ENCODE assay signal across 25 cellular contexts in genomic region chr14:78950654-78951053, GRCh38.
DNase-seq lines count a peak whose midpoint lies in the region; ATAC-seq, FAIRE-seq and TF ChIP-seq lines count a peak whose summit lies in the region.
"Had no signal": no experiment of that assay in that cellular context is flagged by ENCODE, and none has a peak within 500 bp of the region (broad histone marks: within the 10 kb centered on the region; RNA-seq: fewer than 3 reads in every experiment).

No MANE protein-coding gene starts in this region.

- no peaks in the 10 kb centered on the region for H3K9me3 Mint-ChIP-seq in MCF 10A (ENCODE audit: unreplicated experiment)
- H3K9me3 Mint-ChIP-seq: activated T-helper 2 cell treated with anti-CD3 and anti-CD28 coated beads, Interferon-gamma antibody, Interleukin-2, Interleukin-4, amounts not matched to agents 10 μg/mL and 5 μg/mL and 100 μg/mL, durations not matched to agents 14 hours and 24 hours and 36 hours; CD8-positive, alpha-beta T cell; dendritic cell treated with granulocyte-macrophage colony-stimulating factor and Interleukin-4, amounts not matched to agents 40 ng/mL and 50 ng/mL, for 4 days; naive thymus-derived CD8-positive, alpha-beta T cell; stimulated activated naive B cell treated with anti-CD40 and anti-IgM and Interleukin-4, amounts not matched to agents 10 μg/mL and 1 μg/mL and 100 μg/mL, for 72 hours; type B pancreatic cell had no signal

- H3K27me3 ChIP-seq in mammary epithelial cell (ENCODE audit: insufficient read depth, low read length) (peaks cover 3% of the 10 kb centered on the region), keratinocyte (ENCODE audit: control insufficient read depth, extremely low read depth, insufficient read depth, low read length) (no peaks in the 10 kb centered on the region)
- H3K27me3 ChIP-seq: esophagus muscularis mucosa had no signal

- no peaks in the 10 kb centered on the region for H3K79me2 ChIP-seq in mammary epithelial cell (ENCODE audit: insufficient read depth, low read length)
- H3K79me2 ChIP-seq in keratinocyte (ENCODE audit: control insufficient read depth, insufficient read depth, low read length) = no peaks in the 10 kb centered on the region

- H3K27ac Mint-ChIP-seq in MCF 10A (ENCODE audit: low read depth, unreplicated experiment) = no peak overlapping the region
- H3K27ac Mint-ChIP-seq: activated T-helper 2 cell treated with anti-CD3 and anti-CD28 coated beads, Interferon-gamma antibody, Interleukin-2, Interleukin-4, amounts not matched to agents 10 μg/mL and 5 μg/mL and 100 μg/mL, durations not matched to agents 14 hours and 24 hours and 36 hours; CD8-positive, alpha-beta T cell; dendritic cell treated with granulocyte-macrophage colony-stimulating factor and Interleukin-4, amounts not matched to agents 40 ng/mL and 50 ng/mL, for 4 days; naive thymus-derived CD8-positive, alpha-beta T cell; stimulated activated naive B cell treated with anti-CD40 and anti-IgM and Interleukin-4, amounts not matched to agents 10 μg/mL and 1 μg/mL and 100 μg/mL, for 72 hours; type B pancreatic cell had no signal

- H3K27ac ChIP-seq in mammary epithelial cell (ENCODE audit: insufficient read depth, low read depth, low read length) (no peak overlapping the region), keratinocyte (ENCODE audit: control insufficient read depth, insufficient read depth, low read length) (no peak overlapping the region)
- H3K27ac ChIP-seq: esophagus muscularis mucosa, HL-60 had no signal

- H3K4me1 Mint-ChIP-seq in MCF 10A (ENCODE audit: insufficient read depth, unreplicated experiment) = no peaks in the 10 kb centered on the region
- H3K4me1 Mint-ChIP-seq: naive thymus-derived CD8-positive, alpha-beta T cell; stimulated activated naive B cell treated with anti-CD40 and anti-IgM and Interleukin-4, amounts not matched to agents 10 μg/mL and 1 μg/mL and 100 μg/mL, for 72 hours had no signal

- TF ChIP-seq POLR2A in GM12892 (IDR thresholded peaks at IDR 0.05; ENCODE audit: low read depth, low read length) = no peak

- CTCF ChIA-PET in MCF 10A (lab: Yijun Ruan, JAX) (interaction anchor here (0.5 to 3.3 kb wide), 2 partner anchors 10 to 775 kb away, joined by 3 to 36 read pairs; no protein-coding TSS in a partner anchor), mammary epithelial cell (lab: Charles Lee; ENCODE audit: low non-redundant PET) (no interaction called here)

- BruUV-seq in MCF 10A (replicated peaks; lab: Mats Ljungman, UMichigan) = no TSS peak
- BruUV-seq in mammary epithelial cell (replicated peaks; lab: Mats Ljungman, UMichigan) = no TSS peak

- no peaks in the 10 kb centered on the region for H3K36me3 Mint-ChIP-seq in MCF 10A (ENCODE audit: insufficient read depth, unreplicated experiment)
- H3K36me3 Mint-ChIP-seq: CD8-positive, alpha-beta T cell; naive thymus-derived CD8-positive, alpha-beta T cell; stimulated activated naive B cell treated with anti-CD40 and anti-IgM and Interleukin-4, amounts not matched to agents 10 μg/mL and 1 μg/mL and 100 μg/mL, for 72 hours; type B pancreatic cell had no signal

- H3K4me1 ChIP-seq in mammary epithelial cell (ENCODE audit: insufficient read depth, low read length) (no peaks in the 10 kb centered on the region), keratinocyte (ENCODE audit: control insufficient read depth, extremely low read depth, insufficient read depth, low read length) (no peaks in the 10 kb centered on the region)
- H3K4me1 ChIP-seq: esophagus muscularis mucosa had no signal

- H2AFZ ChIP-seq in mammary epithelial cell (ENCODE audit: low read depth, low read length) (no peak overlapping the region), keratinocyte (ENCODE audit: control insufficient read depth, low read length) (no peak overlapping the region)

- TF ChIP-seq CTCF in MCF 10A (IDR thresholded peaks at IDR 0.05; ENCODE audit: unreplicated experiment) (no peak), mammary epithelial cell (conservative IDR thresholded peaks at IDR 0.05 in 1 of 2, IDR thresholded peaks at IDR 0.05 in 1 of 2; ENCODE audit: extremely low read depth in 1 of 2, insufficient read depth in 1 of 2, low read depth in 1 of 2, low read length in 2 of 2) (no peak), astrocyte of the spinal cord (IDR thresholded peaks at IDR 0.05; ENCODE audit: low read depth, low read length) (no peak), keratinocyte (optimal IDR thresholded peaks at IDR 0.05 in 1 of 3, IDR thresholded peaks at IDR 0.05 in 1 of 3, conservative IDR thresholded peaks at IDR 0.05 in 1 of 3; ENCODE audit: extremely low read depth in 1 of 3, insufficient read depth in 2 of 3, low read length in 3 of 3) (no peak)

- peaks cover 31% of the 10 kb centered on the region for H3K27me3 Mint-ChIP-seq in MCF 10A (ENCODE audit: insufficient read depth, unreplicated experiment)

- POLR2A ChIA-PET in MCF 10A (lab: Yijun Ruan, JAX) = no interaction called here

- intact Hi-C loops in MCF 10A (cut with micrococcal nuclease) (no loop called here), mammary epithelial cell (cut with micrococcal nuclease) (no loop called here)

- no peaks in the 10 kb centered on the region for H4K20me1 ChIP-seq in mammary epithelial cell (ENCODE audit: insufficient read depth, low read length)
- no peaks in the 10 kb centered on the region for H4K20me1 ChIP-seq in keratinocyte (ENCODE audit: control insufficient read depth, extremely low read depth, insufficient read depth, low read length)

- H3K9ac ChIP-seq in mammary epithelial cell (ENCODE audit: insufficient read depth, low read length) (no peak overlapping the region), keratinocyte (ENCODE audit: control insufficient read depth, extremely low read depth, insufficient read depth, low read length) (no peak overlapping the region)

- DNase-seq in MCF 10A (ENCODE audit: unreplicated experiment) (peak; percentile 22), mammary epithelial cell (no peak), astrocyte of the spinal cord (ENCODE audit: low read depth, low spot score) (peak; percentile 59), keratinocyte (ENCODE audit: low read depth, low spot score) (no peak), GM12892 (ENCODE audit: insufficient read length) (no peak)
- no peak for DNase-seq in activated naive CD4-positive, alpha-beta T cell treated with Interleukin-2 at 50 U/mL for 16 hours
- DNase-seq in activated naive CD4-positive, alpha-beta T cell treated with anti-CD3 and anti-CD28 coated beads, Interleukin-2, amount 50 U/mL, for 16 hours = no peak
- DNase-seq: CD8-positive, alpha-beta T cell; Karpas-422; left ventricle myocardium superior; naive thymus-derived CD8-positive, alpha-beta T cell; NCI-H1436; NCI-H446 treated with DMSO at 0.1 percent for 48 hours; SIG-M5; stimulated activated CD4-positive, alpha-beta T cell treated with anti-CD3 and anti-CD28 coated beads, Interleukin-12 subunit alpha, Interleukin-12 subunit beta, amount 100 ng/mL, for 4 hours; stimulated activated naive B cell treated with anti-CD40 and anti-IgM and Interleukin-4, amounts not matched to agents 10 μg/mL and 1 μg/mL and 100 μg/mL, for 72 hours; T-helper 2 cell had no signal

- FAIRE-seq in keratinocyte (lab: Jason Lieb, UNC) (peak; percentile 84), GM12892 (lab: Jason Lieb, UNC) (no peak)
- FAIRE-seq: A204.1, GM12878 had no signal

- in situ Hi-C loops in mammary epithelial cell (cut with MboI; ENCODE audit: low sequenced_read_pairs in 2 of 2) (loop anchor here (25.0 kb wide), 2 partner anchors 1887 to 1912 kb away; no protein-coding TSS in a partner anchor), astrocyte of the spinal cord (cut with HindIII; ENCODE audit: low sequenced_read_pairs) (no loop called here)

- 55% methylated on average over 3 of the region's 3 CpGs for WGBS in mammary epithelial cell (ENCODE audit: low coverage, missing lambda C conversion rate)

- no peak for ATAC-seq in HG03457 (IDR thresholded peaks at IDR 0.05; ENCODE audit: unreplicated experiment)
- ATAC-seq: CD8-positive, alpha-beta T cell; GM12878; left ventricle myocardium superior; naive thymus-derived CD8-positive, alpha-beta T cell; stimulated activated naive B cell treated with anti-CD40 and anti-IgM and Interleukin-4, amounts not matched to agents 10 μg/mL and 1 μg/mL and 100 μg/mL, for 72 hours had no signal

- H3K4me3 ChIP-seq in mammary epithelial cell (replicated peaks in 1 of 3; ENCODE audit: insufficient read depth in 1 of 3, low read depth in 2 of 3, low read length in 3 of 3) (no peak overlapping the region), astrocyte of the spinal cord (ENCODE audit: low read depth, low read length) (no peak overlapping the region), keratinocyte (ENCODE audit: control insufficient read depth in 2 of 3, extremely low read depth in 1 of 3, insufficient read depth in 2 of 3, low read depth in 1 of 3, low read length in 3 of 3) (no peak overlapping the region)
- H3K4me3 ChIP-seq: esophagus muscularis mucosa, GM12878 had no signal

- H3K36me3 ChIP-seq in mammary epithelial cell (ENCODE audit: insufficient read depth, low read length) (no peaks in the 10 kb centered on the region), keratinocyte (ENCODE audit: control insufficient read depth in 2 of 2, extremely low read depth in 1 of 2, insufficient read depth in 2 of 2, low read length in 2 of 2) (no peaks in the 10 kb centered on the region)
- H3K36me3 ChIP-seq: esophagus muscularis mucosa had no signal

- dilution Hi-C loops in mammary epithelial cell (cut with HindIII; ENCODE audit: low sequenced_read_pairs) (no loop called here), keratinocyte (cut with MboI; ENCODE audit: extremely low pct_ligation_motif_present, low sequenced_read_pairs) (loop anchor here (25.0 kb wide), 1 partner anchor 1912 kb away; no protein-coding TSS in a partner anchor)

- no peak overlapping the region for H3K4me3 Mint-ChIP-seq in MCF 10A (ENCODE audit: unreplicated experiment)
- H3K4me3 Mint-ChIP-seq: CD8-positive, alpha-beta T cell; dendritic cell treated with granulocyte-macrophage colony-stimulating factor and Interleukin-4, amounts not matched to agents 40 ng/mL and 50 ng/mL, for 4 days; naive thymus-derived CD8-positive, alpha-beta T cell; stimulated activated naive B cell treated with anti-CD40 and anti-IgM and Interleukin-4, amounts not matched to agents 10 μg/mL and 1 μg/mL and 100 μg/mL, for 72 hours; type B pancreatic cell had no signal

- no peaks in the 10 kb centered on the region for H3K9me1 ChIP-seq in keratinocyte (ENCODE audit: control insufficient read depth, extremely low read depth, insufficient read depth, low read length)

- H3K9me3 ChIP-seq in mammary epithelial cell (replicated peaks; ENCODE audit: insufficient read depth, low read length) (no peaks in the 10 kb centered on the region), keratinocyte (ENCODE audit: control insufficient read depth, low read depth, low read length) (no peaks in the 10 kb centered on the region)
- H3K9me3 ChIP-seq: esophagus muscularis mucosa had no signal

- H3K4me2 ChIP-seq in mammary epithelial cell (ENCODE audit: insufficient read depth, low read depth, low read length) (no peak overlapping the region), keratinocyte (ENCODE audit: control insufficient read depth, extremely low read depth, insufficient read depth, low read depth, low read length) (no peak overlapping the region)

Comparison
In these comparisons a context has a peak if more than half of its experiments do, and no peak if none do; other contexts are left out.
1. DNase-seq: peak in MCF 10A (single experiment) and astrocyte of the spinal cord (single experiment); none in mammary epithelial cell (single experiment), keratinocyte (single experiment), GM12892 (single experiment), activated naive CD4-positive, alpha-beta T cell treated with Interleukin-2 at 50 U/mL for 16 hours (single experiment) and activated naive CD4-positive, alpha-beta T cell treated with anti-CD3 and anti-CD28 coated beads, Interleukin-2, amount 50 U/mL, for 16 hours (single experiment).